2 cellular contexts compared by ENCODE assay signal in the genomic region with DNA sequence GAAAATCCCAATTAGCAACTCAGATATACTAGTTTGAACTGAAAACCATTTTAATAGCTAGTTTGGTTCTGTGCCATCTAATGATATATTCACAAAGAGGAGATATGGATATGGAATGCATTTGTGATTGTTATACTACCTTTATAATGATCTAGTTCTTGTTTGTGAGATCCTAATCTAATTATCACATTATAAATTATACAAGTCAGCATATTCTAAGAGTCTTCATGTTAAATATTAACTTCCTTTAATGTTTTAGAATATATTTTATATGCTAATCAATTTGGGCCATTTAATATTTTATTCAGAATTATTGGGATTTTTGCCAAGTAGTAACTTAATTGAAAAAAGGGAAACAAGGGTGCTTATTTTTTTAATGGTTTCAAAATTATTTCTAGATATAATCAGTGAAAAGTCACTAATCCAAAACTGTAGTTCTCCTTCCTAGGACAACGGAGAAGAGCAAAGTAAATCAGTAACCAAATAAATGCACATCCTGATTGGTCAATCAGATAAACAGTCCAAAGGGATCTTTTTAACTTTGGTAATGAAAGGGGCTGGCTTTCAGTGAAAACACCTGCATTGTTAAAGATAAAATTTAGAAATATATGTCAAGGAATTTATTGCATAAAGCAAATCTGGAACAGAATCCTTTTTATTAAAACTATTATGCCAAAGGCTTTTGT.
TF ChIP-seq lines count a peak whose summit lies in the region.

No MANE protein-coding gene starts in this region.

TF ChIP-seq in A549, 52 proteins besides CTCF, POLR2A, EP300 and RAD21:
- TF ChIP-seq, protein P1, sequence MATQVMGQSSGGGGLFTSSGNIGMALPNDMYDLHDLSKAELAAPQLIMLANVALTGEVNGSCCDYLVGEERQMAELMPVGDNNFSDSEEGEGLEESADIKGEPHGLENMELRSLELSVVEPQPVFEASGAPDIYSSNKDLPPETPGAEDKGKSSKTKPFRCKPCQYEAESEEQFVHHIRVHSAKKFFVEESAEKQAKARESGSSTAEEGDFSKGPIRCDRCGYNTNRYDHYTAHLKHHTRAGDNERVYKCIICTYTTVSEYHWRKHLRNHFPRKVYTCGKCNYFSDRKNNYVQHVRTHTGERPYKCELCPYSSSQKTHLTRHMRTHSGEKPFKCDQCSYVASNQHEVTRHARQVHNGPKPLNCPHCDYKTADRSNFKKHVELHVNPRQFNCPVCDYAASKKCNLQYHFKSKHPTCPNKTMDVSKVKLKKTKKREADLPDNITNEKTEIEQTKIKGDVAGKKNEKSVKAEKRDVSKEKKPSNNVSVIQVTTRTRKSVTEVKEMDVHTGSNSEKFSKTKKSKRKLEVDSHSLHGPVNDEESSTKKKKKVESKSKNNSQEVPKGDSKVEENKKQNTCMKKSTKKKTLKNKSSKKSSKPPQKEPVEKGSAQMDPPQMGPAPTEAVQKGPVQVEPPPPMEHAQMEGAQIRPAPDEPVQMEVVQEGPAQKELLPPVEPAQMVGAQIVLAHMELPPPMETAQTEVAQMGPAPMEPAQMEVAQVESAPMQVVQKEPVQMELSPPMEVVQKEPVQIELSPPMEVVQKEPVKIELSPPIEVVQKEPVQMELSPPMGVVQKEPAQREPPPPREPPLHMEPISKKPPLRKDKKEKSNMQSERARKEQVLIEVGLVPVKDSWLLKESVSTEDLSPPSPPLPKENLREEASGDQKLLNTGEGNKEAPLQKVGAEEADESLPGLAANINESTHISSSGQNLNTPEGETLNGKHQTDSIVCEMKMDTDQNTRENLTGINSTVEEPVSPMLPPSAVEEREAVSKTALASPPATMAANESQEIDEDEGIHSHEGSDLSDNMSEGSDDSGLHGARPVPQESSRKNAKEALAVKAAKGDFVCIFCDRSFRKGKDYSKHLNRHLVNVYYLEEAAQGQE (IDR thresholded peaks at IDR 0.05) = no peak
- TF ChIP-seq CBX2 (IDR thresholded peaks at IDR 0.05; ENCODE audit: borderline replicate concordance, low read depth) (no peak), MAFK (IDR thresholded peaks at IDR 0.05; ENCODE audit: partially characterized antibody) (peak; percentile 64), ZNF302 (CRISPR knock-in tag; IDR thresholded peaks at IDR 0.05) (no peak), CEBPB (IDR thresholded peaks at IDR 0.05) (no peak), HOXA7 (CRISPR knock-in tag; IDR thresholded peaks at IDR 0.05) (no peak), RCOR1 (IDR thresholded peaks at IDR 0.05; ENCODE audit: low read depth, low read length) (no peak)
- TF ChIP-seq, protein P2, sequence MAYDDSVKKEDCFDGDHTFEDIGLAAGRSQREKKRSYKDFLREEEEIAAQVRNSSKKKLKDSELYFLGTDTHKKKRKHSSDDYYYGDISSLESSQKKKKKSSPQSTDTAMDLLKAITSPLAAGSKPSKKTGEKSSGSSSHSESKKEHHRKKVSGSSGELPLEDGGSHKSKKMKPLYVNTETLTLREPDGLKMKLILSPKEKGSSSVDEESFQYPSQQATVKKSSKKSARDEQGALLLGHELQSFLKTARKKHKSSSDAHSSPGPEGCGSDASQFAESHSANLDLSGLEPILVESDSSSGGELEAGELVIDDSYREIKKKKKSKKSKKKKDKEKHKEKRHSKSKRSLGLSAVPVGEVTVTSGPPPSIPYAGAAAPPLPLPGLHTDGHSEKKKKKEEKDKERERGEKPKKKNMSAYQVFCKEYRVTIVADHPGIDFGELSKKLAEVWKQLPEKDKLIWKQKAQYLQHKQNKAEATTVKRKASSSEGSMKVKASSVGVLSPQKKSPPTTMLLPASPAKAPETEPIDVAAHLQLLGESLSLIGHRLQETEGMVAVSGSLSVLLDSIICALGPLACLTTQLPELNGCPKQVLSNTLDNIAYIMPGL (CRISPR knock-in tag; IDR thresholded peaks at IDR 0.05; ENCODE audit: borderline replicate concordance) = no peak

TF ChIP-seq in IMR-90, 13 proteins besides CTCF, POLR2A, EP300 and RAD21:
- TF ChIP-seq MAFK (IDR thresholded peaks at IDR 0.05; ENCODE audit: low read depth, low read length) (peak; percentile 52; the same call in 1 of the 2 replicates), NFE2L2 (IDR thresholded peaks at IDR 0.05; ENCODE audit: low read depth, low read length) (no peak), CHD1 (IDR thresholded peaks at IDR 0.05; ENCODE audit: low read depth, low read length) (no peak)
